Comparison of ENCODE assay signal across 15 cellular contexts in the genomic region with DNA sequence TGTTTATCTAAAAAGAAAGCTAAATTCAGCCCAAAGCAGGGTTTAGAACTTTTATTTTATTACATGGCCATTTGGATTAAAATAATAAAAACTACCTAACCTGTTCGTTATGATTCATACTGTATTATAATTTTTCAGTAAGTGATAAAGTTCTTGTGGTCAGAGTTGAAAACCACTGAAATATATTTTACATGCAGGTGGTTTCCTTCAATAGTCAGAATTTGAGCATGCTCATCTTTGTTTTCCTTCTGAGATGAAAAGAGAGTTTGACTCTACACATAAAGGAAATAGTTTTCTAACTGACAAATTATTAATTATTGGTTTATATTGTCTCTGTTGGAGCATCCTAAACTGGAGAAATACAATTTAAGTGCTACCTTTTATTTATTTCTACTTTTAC.
DNase-seq lines count a peak whose midpoint lies in the region; ATAC-seq, FAIRE-seq and TF ChIP-seq lines count a peak whose summit lies in the region.
"Had no signal": no experiment of that assay in that cellular context is flagged by ENCODE, and none has a peak within 500 bp of the region (broad histone marks: within the 10 kb centered on the region; RNA-seq: fewer than 3 reads in every experiment).

No MANE protein-coding gene starts in this region.

- H3K27me3 ChIP-seq in GM12878 (replicated peaks in 1 of 2; ENCODE audit: control insufficient read depth in 2 of 2, insufficient read depth in 2 of 2, low read length in 1 of 2) (no peaks in the 10 kb centered on the region), ovary (no peaks in the 10 kb centered on the region)
- H3K27me3 ChIP-seq: tibial artery had no signal

- CTCF ChIA-PET in GM12878 (lab: Yijun Ruan, JAX), result interaction anchor here (0.6 to 2.5 kb wide), 7 partner anchors 9 to 255 kb away, joined by 3 to 7 read pairs (median 4); no protein-coding TSS in a partner anchor

- WGBS in GM12878 (ENCODE audit: insufficient coverage, insufficient replicate concordance, low lambda C conversion rate, missing lambda C conversion rate), result 0% methylated on average over 1 of the region's 1 CpG
- 0% methylated on average over 1 of the region's 1 CpG for WGBS in ovary, 3 donors

- no peaks in the 10 kb centered on the region for H3K36me3 Mint-ChIP-seq in activated naive CD8-positive, alpha-beta T cell treated with anti-CD3 and anti-CD28 coated beads, Interleukin-2, amount 10 ng/mL, durations not matched to agents 7 days and 5 days
- H3K36me3 Mint-ChIP-seq in activated naive CD8-positive, alpha-beta T cell treated with anti-CD3 and anti-CD28 coated beads for 36 hours, result no peaks in the 10 kb centered on the region
- H3K36me3 Mint-ChIP-seq: CD4-positive, alpha-beta memory T cell had no signal

- no peak for ATAC-seq in activated naive CD8-positive, alpha-beta T cell treated with anti-CD3 and anti-CD28 coated beads, Interleukin-2, amount 10 ng/mL, durations not matched to agents 7 days and 5 days (ENCODE audit: low read depth)
- ATAC-seq in HG02588 (IDR thresholded peaks at IDR 0.05; ENCODE audit: unreplicated experiment), result peak; percentile 64
- ATAC-seq in HG03135 (IDR thresholded peaks at IDR 0.05; ENCODE audit: unreplicated experiment), result peak; percentile 70
- peak; percentile 73 for ATAC-seq in GM12878
- ATAC-seq: activated T-cell treated with anti-CD3 and anti-CD28 coated beads, Interleukin-2, amount 50 U/mL, for 72 hours had no signal

- H3K4me1 Mint-ChIP-seq in activated naive CD8-positive, alpha-beta T cell treated with anti-CD3 and anti-CD28 coated beads, Interleukin-2, amount 10 ng/mL, durations not matched to agents 7 days and 5 days, result no peaks in the 10 kb centered on the region
- no peaks in the 10 kb centered on the region for H3K4me1 Mint-ChIP-seq in activated naive CD8-positive, alpha-beta T cell treated with anti-CD3 and anti-CD28 coated beads for 36 hours
- H3K4me1 Mint-ChIP-seq: activated CD4-positive, alpha-beta T cell treated with anti-CD3 and anti-CD28 coated beads, Interleukin-2, amount 10 ng/mL, durations not matched to agents 7 days and 5 days; CD4-positive, alpha-beta memory T cell had no signal

- no peak overlapping the region for H3K4me3 Mint-ChIP-seq in activated naive CD8-positive, alpha-beta T cell treated with anti-CD3 and anti-CD28 coated beads, Interleukin-2, amount 10 ng/mL, durations not matched to agents 7 days and 5 days
- no peak overlapping the region for H3K4me3 Mint-ChIP-seq in activated naive CD8-positive, alpha-beta T cell treated with anti-CD3 and anti-CD28 coated beads for 36 hours
- H3K4me3 Mint-ChIP-seq: activated CD4-positive, alpha-beta T cell treated with anti-CD3 and anti-CD28 coated beads, Interleukin-2, amount 10 ng/mL, durations not matched to agents 7 days and 5 days; activated T-cell treated with anti-CD3 and anti-CD28 coated beads, Interleukin-2, amount 50 U/mL, for 72 hours; CD4-positive, alpha-beta memory T cell had no signal

- no peak overlapping the region for H2AFZ ChIP-seq in GM12878 (ENCODE audit: control insufficient read depth, low read depth, low read length)

- SMC1A ChIA-PET in GM12878 (lab: Charles Lee; ENCODE audit: uncharacterized antibody, unreplicated experiment), result interaction anchor here (0.5 to 6.7 kb wide), 12 partner anchors 17 to 255 kb away, joined by 3 to 34 read pairs (median 4); no protein-coding TSS in a partner anchor

- no peaks in the 10 kb centered on the region for H3K36me3 ChIP-seq in GM12878 (ENCODE audit: control insufficient read depth in 2 of 2, insufficient read depth in 2 of 2, low read length in 1 of 2)
- no peaks in the 10 kb centered on the region for H3K36me3 ChIP-seq in ovary
- H3K36me3 ChIP-seq: left ventricle myocardium inferior, tibial artery had no signal

- H3K27me3 Mint-ChIP-seq in activated naive CD8-positive, alpha-beta T cell treated with anti-CD3 and anti-CD28 coated beads, Interleukin-2, amount 10 ng/mL, durations not matched to agents 7 days and 5 days, result no peaks in the 10 kb centered on the region
- H3K27me3 Mint-ChIP-seq in activated naive CD8-positive, alpha-beta T cell treated with anti-CD3 and anti-CD28 coated beads for 36 hours, result no peaks in the 10 kb centered on the region
- H3K27me3 Mint-ChIP-seq: activated CD4-positive, alpha-beta T cell treated with anti-CD3 and anti-CD28 coated beads, Interleukin-2, amount 10 ng/mL, durations not matched to agents 7 days and 5 days; CD4-positive, alpha-beta memory T cell had no signal

- RAD21 ChIA-PET in GM12878 (lab: Charles Lee; ENCODE audit: unreplicated experiment), result interaction anchor here (1.0 to 4.2 kb wide), 5 partner anchors 8 to 256 kb away, joined by 3 to 24 read pairs (median 4); no protein-coding TSS in a partner anchor

- H3K9me3 ChIP-seq in GM12878 (replicated peaks; ENCODE audit: control insufficient read depth, insufficient read depth, low read length), result no peaks in the 10 kb centered on the region; the same call in 2 of the 3 replicates
- H3K9me3 ChIP-seq in ovary, result no peaks in the 10 kb centered on the region
- H3K9me3 ChIP-seq: left ventricle myocardium inferior, tibial artery had no signal

- BruUV-seq in GM12878 (replicated peaks; lab: Mats Ljungman, UMichigan), result no TSS peak

- peaks cover 2% of the 10 kb centered on the region for H3K9me3 Mint-ChIP-seq in activated naive CD8-positive, alpha-beta T cell treated with anti-CD3 and anti-CD28 coated beads, Interleukin-2, amount 10 ng/mL, durations not matched to agents 7 days and 5 days
- peaks cover 3% of the 10 kb centered on the region for H3K9me3 Mint-ChIP-seq in activated naive CD8-positive, alpha-beta T cell treated with anti-CD3 and anti-CD28 coated beads for 36 hours

- POLR2A ChIA-PET in activated naive CD8-positive, alpha-beta T cell treated with anti-CD3 and anti-CD28 coated beads, Interleukin-2, amount 10 ng/mL, durations not matched to agents 7 days and 5 days (lab: Charles Lee), result no interaction called here
- POLR2A ChIA-PET in GM12878 (lab: Charles Lee), result no interaction called here

- no peaks in the 10 kb centered on the region for H4K20me1 ChIP-seq in GM12878 (ENCODE audit: control insufficient read depth, insufficient read depth)

- H3K4me3 ChIP-seq in GM12878 (no peak overlapping the region), ovary (no peak overlapping the region)
- H3K4me3 ChIP-seq: left ventricle myocardium inferior, tibial artery had no signal

- peak; percentile 77 to 84; a peak in 3 of 4 replicates for TF ChIP-seq EP300 in GM12878 (IDR thresholded peaks at IDR 0.05; ENCODE audit: borderline replicate concordance in 1 of 2, control insufficient read depth in 1 of 2, low read depth in 2 of 2, low read length in 2 of 2)
- no peak for TF ChIP-seq EP300 in ovary (IDR thresholded peaks at IDR 0.05)

- in situ Hi-C loops in GM12878 (cut with MboI), result no loop called here

- no peak for TF ChIP-seq CTCF in GM12878 (IDR thresholded peaks at IDR 0.05 in 2 of 3, conservative IDR thresholded peaks at IDR 0.05 in 1 of 3; ENCODE audit: control insufficient read depth in 2 of 3, extremely low read depth in 1 of 3, insufficient read depth in 1 of 3, low read depth in 3 of 3, low read length in 3 of 3)
- TF ChIP-seq CTCF in ovary (IDR thresholded peaks at IDR 0.05), result no peak

- TF ChIP-seq POLR2A in GM12878 (IDR thresholded peaks at IDR 0.05; ENCODE audit: low read depth, low read length) (no peak), ovary (IDR thresholded peaks at IDR 0.05) (no peak)

- H3K27ac Mint-ChIP-seq in activated naive CD8-positive, alpha-beta T cell treated with anti-CD3 and anti-CD28 coated beads, Interleukin-2, amount 10 ng/mL, durations not matched to agents 7 days and 5 days, result peak overlapping the region; percentile 35
- H3K27ac Mint-ChIP-seq in activated naive CD8-positive, alpha-beta T cell treated with anti-CD3 and anti-CD28 coated beads for 36 hours, result no peak overlapping the region
- H3K27ac Mint-ChIP-seq: activated CD4-positive, alpha-beta T cell treated with anti-CD3 and anti-CD28 coated beads, Interleukin-2, amount 10 ng/mL, durations not matched to agents 7 days and 5 days; activated T-cell treated with anti-CD3 and anti-CD28 coated beads, Interleukin-2, amount 50 U/mL, for 72 hours; CD4-positive, alpha-beta memory T cell had no signal

- no peak for TF ChIP-seq RAD21 in GM12878 (IDR thresholded peaks at IDR 0.05; ENCODE audit: insufficient read depth, low read depth, low read length)

- no peak overlapping the region for H3K9ac ChIP-seq in GM12878 (ENCODE audit: control insufficient read depth, insufficient read depth, low read length)

- DNase-seq in activated naive CD8-positive, alpha-beta T cell treated with anti-CD3 and anti-CD28 coated beads, Interleukin-2, amount 10 ng/mL, durations not matched to agents 7 days and 5 days, result no peak
- no peak for DNase-seq in activated naive CD8-positive, alpha-beta T cell treated with anti-CD3 and anti-CD28 coated beads for 36 hours
- DNase-seq in GM12878 (ENCODE audit: low read depth, low spot score), result no peak
- no peak for DNase-seq in NOMO-1 treated with dmso at 0.1 percent for 144 hours (lab: John Stamatoyannopoulos, UW; ENCODE audit: unreplicated experiment)
- no peak for DNase-seq in ovary
- no peak for DNase-seq in Ammon's horn (ENCODE audit: low spot score)
- DNase-seq: activated CD4-positive, alpha-beta T cell treated with anti-CD3 and anti-CD28 coated beads, Interleukin-2, amount 10 ng/mL, durations not matched to agents 7 days and 5 days; activated T-cell treated with anti-CD3 and anti-CD28 coated beads, Interleukin-2, amount 50 U/mL, for 72 hours; CD4-positive, alpha-beta memory T cell; cortex of kidney; EL; left ventricle myocardium inferior; tibial artery had no signal

- H3K27ac ChIP-seq in GM12878 (ENCODE audit: control insufficient read depth, insufficient read depth) (no peak overlapping the region), ovary (no peak overlapping the region)
- H3K27ac ChIP-seq: left ventricle myocardium inferior, tibial artery had no signal

- H3K79me2 ChIP-seq in GM12878 (ENCODE audit: control insufficient read depth, insufficient read depth, low read length), result no peaks in the 10 kb centered on the region

- FAIRE-seq in GM12878 (lab: Jason Lieb, UNC), result no peak

- intact Hi-C loops in GM12878 (cut with micrococcal nuclease; ENCODE audit: unreplicated experiment), result loop anchor here (1.0 to 5.0 kb wide), 2 partner anchors 17 to 125 kb away; no protein-coding TSS in a partner anchor
- intact Hi-C loops in ovary (cut with DNase I), result no loop called here

- no peak overlapping the region for H3K4me2 ChIP-seq in GM12878 (ENCODE audit: control insufficient read depth, insufficient read depth)

- H3K4me1 ChIP-seq in GM12878 (ENCODE audit: control insufficient read depth, insufficient read depth, low read length), result peaks cover 7% of the 10 kb centered on the region; the same call in 1 of the 2 replicates
- no peaks in the 10 kb centered on the region for H3K4me1 ChIP-seq in ovary (ENCODE audit: insufficient read depth)
- H3K4me1 ChIP-seq: left ventricle myocardium inferior, tibial artery had no signal

TF ChIP-seq in GM12878, 131 proteins besides CTCF, POLR2A, EP300 and RAD21 (continues in another document):
- TF ChIP-seq DPF2 (IDR thresholded peaks at IDR 0.05), result peak; percentile 65; the same call in 1 of the 2 replicates
- peak; percentile 63 for TF ChIP-seq ATF7 (IDR thresholded peaks at IDR 0.05; ENCODE audit: low read depth)
- peak; percentile 42; the same call in 1 of the 2 replicates for TF ChIP-seq BACH1 (IDR thresholded peaks at IDR 0.05; ENCODE audit: borderline replicate concordance)
